ENCODE assay signal across 8 cellular contexts in the genomic region with DNA sequence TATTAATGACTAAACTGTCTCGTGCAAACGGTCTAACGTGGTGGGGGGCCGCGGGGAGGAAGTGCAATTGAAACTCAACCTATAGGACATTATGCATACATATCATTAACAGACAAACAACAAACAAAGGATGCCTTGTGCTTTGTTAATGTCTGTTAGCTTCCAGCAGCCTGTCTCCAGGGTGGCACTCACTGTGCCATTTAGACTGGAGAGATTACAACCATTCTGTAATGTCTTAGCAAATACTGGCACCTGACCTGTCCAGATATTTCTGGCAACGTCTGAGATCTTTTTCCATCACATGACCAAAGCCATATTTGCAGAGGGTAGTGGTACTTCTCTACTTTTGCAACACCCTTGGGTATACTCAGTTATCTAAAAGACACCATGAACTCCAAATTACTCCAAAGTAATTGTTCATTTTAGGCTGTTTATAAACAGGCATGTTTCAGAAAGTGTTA. TPM values are rescaled to one million over a fixed set of nuclear protein-coding genes. Genes with fewer than 3 reads are reported as not detected.
DNase-seq lines count a peak whose midpoint lies in the region; ATAC-seq and TF ChIP-seq lines count a peak whose summit lies in the region.

No MANE protein-coding gene starts in this region.

- no peak for ATAC-seq in CD4-positive, CD25-positive, alpha-beta regulatory T cell (ENCODE audit: low read depth in 2 of 2)
- ATAC-seq in HG02763 (IDR thresholded peaks at IDR 0.05; ENCODE audit: unreplicated experiment), result no peak
- ATAC-seq in HG02852 (IDR thresholded peaks at IDR 0.05; ENCODE audit: unreplicated experiment), result no peak

- H3K4me3 Mint-ChIP-seq in CD4-positive, CD25-positive, alpha-beta regulatory T cell, result peak overlapping the region; percentile 12 to 82 (median 80)
- H3K4me3 Mint-ChIP-seq in nephron progenitor cell, result peak overlapping the region; percentile 85

- H3K36me3 ChIP-seq in CD4-positive, CD25-positive, alpha-beta regulatory T cell (ENCODE audit: control insufficient read depth, insufficient read depth, low read length), result no peaks in the 10 kb centered on the region
- H3K36me3 ChIP-seq in duodenal mucosa (ENCODE audit: control insufficient read depth in 1 of 2, insufficient read depth in 2 of 2, low read length in 2 of 2), result no peaks in the 10 kb centered on the region

- H3K9me3 ChIP-seq in CD4-positive, CD25-positive, alpha-beta regulatory T cell (ENCODE audit: control insufficient read depth in 2 of 2, low read length in 2 of 2), result no peaks in the 10 kb centered on the region
- no peaks in the 10 kb centered on the region for H3K9me3 ChIP-seq in duodenal mucosa (ENCODE audit: control insufficient read depth in 1 of 2, low read length in 2 of 2)

- H3K36me3 Mint-ChIP-seq in CD4-positive, CD25-positive, alpha-beta regulatory T cell, result no peaks in the 10 kb centered on the region
- H3K36me3 Mint-ChIP-seq in nephron progenitor cell (ENCODE audit: low read depth), result no peaks in the 10 kb centered on the region

- H3K27me3 ChIP-seq in CD4-positive, CD25-positive, alpha-beta regulatory T cell (ENCODE audit: control insufficient read depth, insufficient read depth, low read length), result peaks cover 35% of the 10 kb centered on the region
- H3K27me3 ChIP-seq in duodenal mucosa (ENCODE audit: control insufficient read depth in 1 of 2, insufficient read depth in 2 of 2, low read length in 2 of 2), result no peaks in the 10 kb centered on the region

- peaks cover 86% of the 10 kb centered on the region for H3K27me3 Mint-ChIP-seq in CD4-positive, CD25-positive, alpha-beta regulatory T cell
- peaks cover 56% of the 10 kb centered on the region for H3K27me3 Mint-ChIP-seq in nephron progenitor cell (ENCODE audit: low read depth, poor library complexity)

- no peak overlapping the region for H3K27ac Mint-ChIP-seq in CD4-positive, CD25-positive, alpha-beta regulatory T cell
- H3K27ac Mint-ChIP-seq in nephron progenitor cell, result no peak overlapping the region

- H3K4me3 ChIP-seq in CD4-positive, CD25-positive, alpha-beta regulatory T cell (ENCODE audit: low read depth, low read length), result no peak overlapping the region
- peak overlapping the region; percentile 42 to 66 for H3K4me3 ChIP-seq in duodenal mucosa (ENCODE audit: low read depth in 1 of 2, low read length in 2 of 2)

- peaks cover 5 to 13% (median 7%) of the 10 kb centered on the region in 4 donors for H3K4me1 Mint-ChIP-seq in CD4-positive, CD25-positive, alpha-beta regulatory T cell
- H3K4me1 Mint-ChIP-seq in nephron progenitor cell, result peaks cover 59% of the 10 kb centered on the region

- peaks cover 11% of the 10 kb centered on the region for H3K4me1 ChIP-seq in CD4-positive, CD25-positive, alpha-beta regulatory T cell (ENCODE audit: control insufficient read depth, insufficient read depth, low read length, poor library complexity, severe bottlenecking)
- H3K4me1 ChIP-seq in duodenal mucosa (ENCODE audit: control insufficient read depth in 1 of 2, insufficient read depth in 2 of 2, low read length in 2 of 2), result peaks cover 23 to 29% of the 10 kb centered on the region in 2 donors

- TF ChIP-seq CTCF in nephron progenitor cell (IDR thresholded peaks at IDR 0.05), result no peak

- H3K27ac ChIP-seq in CD4-positive, CD25-positive, alpha-beta regulatory T cell (ENCODE audit: insufficient read depth, low read length, poor library complexity, severe bottlenecking), result no peak overlapping the region
- no peak overlapping the region for H3K27ac ChIP-seq in duodenal mucosa (ENCODE audit: low read depth, low read length)

- H3K9me3 Mint-ChIP-seq in CD4-positive, CD25-positive, alpha-beta regulatory T cell, result peaks cover 0 to 4% (median 1%) of the 10 kb centered on the region in 7 donors
- no peaks in the 10 kb centered on the region for H3K9me3 Mint-ChIP-seq in nephron progenitor cell

- DNase-seq in CD4-positive, CD25-positive, alpha-beta regulatory T cell, result no peak
- DNase-seq in NCI-H2081 treated with DMSO at 0.1 percent for 48 hours (lab: John Stamatoyannopoulos, UW) (peak; percentile 43), nephron progenitor cell (no peak), AG08395 (ENCODE audit: low spot score) (no peak), AG08396 (ENCODE audit: low spot score) (no peak)

- H3K9ac ChIP-seq in duodenal mucosa (ENCODE audit: low read depth in 1 of 2, low read length in 2 of 2), result no peak overlapping the region

RNA-seq across cellular contexts. Expression of a gene that starts 11.6 kb away (rescaled TPM):
- not detected for total RNA-seq in CD4-positive, CD25-positive, alpha-beta regulatory T cell
- not detected for polyA plus RNA-seq in CD4-positive, CD25-positive, alpha-beta regulatory T cell
